10 cellular contexts compared by ENCODE assay signal in the genomic region with DNA sequence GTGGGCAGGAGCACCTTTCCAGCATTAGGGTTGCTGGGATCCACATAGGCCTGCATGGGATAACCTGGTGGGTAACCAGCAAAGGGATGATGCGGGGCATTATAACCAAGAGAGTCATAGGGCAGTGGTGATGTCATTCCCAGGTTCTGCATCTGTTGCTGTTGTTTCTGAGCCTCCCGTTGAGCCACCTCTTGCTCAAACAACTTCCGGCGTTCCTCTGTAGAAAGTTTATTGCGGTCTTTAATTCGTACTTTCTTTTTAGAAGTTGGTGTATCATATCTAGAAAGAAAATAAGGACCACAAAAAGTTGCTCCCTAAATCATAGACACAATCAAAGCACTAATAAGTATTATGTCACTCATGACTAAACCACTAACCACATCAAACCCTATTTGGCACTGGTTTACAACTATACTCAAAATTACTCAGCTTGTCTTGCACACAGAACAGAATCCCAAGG.
DNase-seq lines count a peak whose midpoint lies in the region; ATAC-seq and TF ChIP-seq lines count a peak whose summit lies in the region.
"Had no signal": no experiment of that assay in that cellular context is flagged by ENCODE, and none has a peak within 500 bp of the region (broad histone marks: within the 10 kb centered on the region; RNA-seq: fewer than 3 reads in every experiment).

No MANE protein-coding gene starts in this region.

- H3K9me3 ChIP-seq in right lobe of liver: no peaks in the 10 kb centered on the region
- H3K9me3 ChIP-seq: pancreas had no signal

- peaks cover 0 to 7% (median 0%) of the 10 kb centered on the region in 4 donors for H3K4me1 ChIP-seq in right lobe of liver
- H3K4me1 ChIP-seq: pancreas had no signal

- no peak for TF ChIP-seq CTCF in right lobe of liver (IDR thresholded peaks at IDR 0.05)

- no peak overlapping the region for H3K27ac ChIP-seq in right lobe of liver
- H3K27ac ChIP-seq: pancreas had no signal

- DNase-seq in T follicular helper cell (ENCODE audit: low read depth): peak; percentile 50
- peak; percentile 21 for DNase-seq in activated T-helper 1 cell treated with Interleukin-2 at 50 U/mL for 16 hours (ENCODE audit: low read depth)
- DNase-seq in right lobe of liver: no peak
- peak; percentile 30 for DNase-seq in stimulated activated naive CD8-positive, alpha-beta T cell treated with anti-CD3 and anti-CD28 coated beads, Interleukin-15, Interleukin-2, amounts not matched to agents 100 U/mL and 50 U/mL, for 24 hours
- DNase-seq: head of caudate nucleus, NCI-H2107, pancreas had no signal

- peaks cover 0 to 17% (median 5%) of the 10 kb centered on the region in 4 donors for H3K36me3 ChIP-seq in right lobe of liver

- ATAC-seq in right lobe of liver (peak; percentile 18 to 40 (median 28)), GM21786 (IDR thresholded peaks at IDR 0.05; ENCODE audit: unreplicated experiment) (no peak), HG03442 (IDR thresholded peaks at IDR 0.05; ENCODE audit: unreplicated experiment) (no peak), GM19455 (IDR thresholded peaks at IDR 0.05; ENCODE audit: unreplicated experiment) (no peak)
- peak; percentile 93 for ATAC-seq in stimulated activated naive CD8-positive, alpha-beta T cell treated with anti-CD3 and anti-CD28 coated beads, Interleukin-15, Interleukin-2, amounts not matched to agents 100 U/mL and 50 U/mL, for 24 hours

- intact Hi-C loops in right lobe of liver (cut with DNase I): no loop called here

- TF ChIP-seq POLR2A in right lobe of liver (IDR thresholded peaks at IDR 0.05): no peak

- 85% methylated on average over 6 of the region's 6 CpGs for WGBS in right lobe of liver (ENCODE audit: insufficient coverage, low coverage, low lambda C conversion rate, missing lambda C conversion rate)

- no peak overlapping the region for H3K4me3 ChIP-seq in right lobe of liver
- H3K4me3 ChIP-seq: pancreas had no signal

- no peaks in the 10 kb centered on the region for H3K27me3 ChIP-seq in right lobe of liver
- H3K27me3 ChIP-seq: pancreas had no signal

Comparison
In these comparisons a context has a peak if more than half of its experiments do, and no peak if none do; other contexts are left out.
1. DNase-seq: peak in T follicular helper cell (single experiment), activated T-helper 1 cell treated with Interleukin-2 at 50 U/mL for 16 hours (single experiment) and stimulated activated naive CD8-positive, alpha-beta T cell treated with anti-CD3 and anti-CD28 coated beads, Interleukin-15, Interleukin-2, amounts not matched to agents 100 U/mL and 50 U/mL, for 24 hours (single experiment); none in right lobe of liver (0 of 3).
2. ATAC-seq: peak in right lobe of liver (4 of 4) and stimulated activated naive CD8-positive, alpha-beta T cell treated with anti-CD3 and anti-CD28 coated beads, Interleukin-15, Interleukin-2, amounts not matched to agents 100 U/mL and 50 U/mL, for 24 hours (single experiment); none in GM21786 (single experiment), HG03442 (single experiment) and GM19455 (single experiment).